ENCODE assay signal across 9 cellular contexts in the genomic region with DNA sequence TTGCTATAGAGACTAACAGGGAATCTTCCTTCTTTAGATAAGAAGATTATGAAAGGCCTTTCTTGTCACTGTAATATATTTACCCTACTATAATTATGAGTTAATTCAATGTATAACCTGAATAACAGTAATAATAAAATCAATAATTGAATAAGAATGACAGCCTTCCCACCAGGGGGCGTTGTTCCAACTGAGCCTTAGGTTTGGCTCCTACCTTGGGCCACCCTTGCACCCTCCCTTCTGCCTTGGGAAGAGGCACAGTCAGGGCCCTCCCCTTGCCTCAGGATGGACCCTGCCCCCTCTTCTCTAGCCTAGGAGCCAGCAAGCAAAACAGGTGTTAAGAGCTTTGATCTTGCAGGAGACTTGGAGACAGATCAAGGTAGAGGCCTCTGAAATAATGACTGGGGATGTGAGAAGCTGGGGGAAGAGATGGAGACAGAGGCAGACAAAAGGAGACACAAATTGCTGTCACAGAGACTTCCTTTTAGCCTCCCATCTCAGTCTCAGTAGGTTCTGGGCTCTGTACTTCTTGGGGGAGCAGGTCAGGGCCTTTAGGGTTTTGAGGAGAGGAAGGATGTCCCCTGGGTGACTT. TPM values are rescaled to one million over a fixed set of nuclear protein-coding genes. Genes with fewer than 3 reads are reported as not detected.
DNase-seq lines count a peak whose midpoint lies in the region; ATAC-seq and TF ChIP-seq lines count a peak whose summit lies in the region.
"Had no signal": no experiment of that assay in that cellular context is flagged by ENCODE, and none has a peak within 500 bp of the region (broad histone marks: within the 10 kb centered on the region; RNA-seq: fewer than 3 reads in every experiment).

No MANE protein-coding gene starts in this region.

- CTCF ChIA-PET in activated CD8-positive, alpha-beta memory T cell treated with anti-CD3 and anti-CD28 coated beads, Interleukin-2, amount 10 ng/mL, durations not matched to agents 7 days and 5 days (lab: Charles Lee) = interaction anchor here (1.0 to 1.1 kb wide), 2 partner anchors 16 to 38 kb away, joined by 3 read pairs; no protein-coding TSS in a partner anchor

- no peaks in the 10 kb centered on the region for H3K9me3 Mint-ChIP-seq in activated CD8-positive, alpha-beta memory T cell treated with anti-CD3 and anti-CD28 coated beads, Interleukin-2, amount 10 ng/mL, durations not matched to agents 7 days and 5 days (ENCODE audit: low read depth)
- H3K9me3 Mint-ChIP-seq: activated naive CD4-positive, alpha-beta T cell treated with anti-CD3 and anti-CD28 coated beads, Interleukin-2, amount 50 U/mL, for 72 hours had no signal

- no peaks in the 10 kb centered on the region for H3K36me3 Mint-ChIP-seq in activated CD8-positive, alpha-beta memory T cell treated with anti-CD3 and anti-CD28 coated beads, Interleukin-2, amount 10 ng/mL, durations not matched to agents 7 days and 5 days
- H3K36me3 Mint-ChIP-seq: activated naive CD4-positive, alpha-beta T cell treated with anti-CD3 and anti-CD28 coated beads, Interleukin-2, amount 50 U/mL, for 72 hours had no signal

- H3K4me1 Mint-ChIP-seq in activated CD8-positive, alpha-beta memory T cell treated with anti-CD3 and anti-CD28 coated beads, Interleukin-2, amount 10 ng/mL, durations not matched to agents 7 days and 5 days = no peaks in the 10 kb centered on the region

- no peak overlapping the region for H3K4me3 ChIP-seq in WI38 (ENCODE audit: low read depth, low read length)
- H3K4me3 ChIP-seq in epithelial cell of proximal tubule (ENCODE audit: low read depth, low read length) = no peak overlapping the region

- H3K27me3 Mint-ChIP-seq in activated CD8-positive, alpha-beta memory T cell treated with anti-CD3 and anti-CD28 coated beads, Interleukin-2, amount 10 ng/mL, durations not matched to agents 7 days and 5 days = peaks cover 30% of the 10 kb centered on the region

- H3K4me3 Mint-ChIP-seq in activated CD8-positive, alpha-beta memory T cell treated with anti-CD3 and anti-CD28 coated beads, Interleukin-2, amount 10 ng/mL, durations not matched to agents 7 days and 5 days = no peak overlapping the region

- no peak for ATAC-seq in activated CD8-positive, alpha-beta memory T cell treated with anti-CD3 and anti-CD28 coated beads, Interleukin-2, amount 10 ng/mL, durations not matched to agents 7 days and 5 days
- no peak for ATAC-seq in GM18867 (IDR thresholded peaks at IDR 0.05; ENCODE audit: unreplicated experiment)
- ATAC-seq: activated naive CD4-positive, alpha-beta T cell treated with anti-CD3 and anti-CD28 coated beads, Interleukin-2, amount 50 U/mL, for 72 hours had no signal

- no peak overlapping the region for H3K27ac Mint-ChIP-seq in activated CD8-positive, alpha-beta memory T cell treated with anti-CD3 and anti-CD28 coated beads, Interleukin-2, amount 10 ng/mL, durations not matched to agents 7 days and 5 days
- H3K27ac Mint-ChIP-seq: activated naive CD4-positive, alpha-beta T cell treated with anti-CD3 and anti-CD28 coated beads, Interleukin-2, amount 50 U/mL, for 72 hours had no signal

- TF ChIP-seq CTCF in WI38 (IDR thresholded peaks at IDR 0.05; ENCODE audit: low read depth, low read length) (peak; percentile 31; the same call in 1 of the 2 replicates), epithelial cell of proximal tubule (conservative IDR thresholded peaks at IDR 0.05; ENCODE audit: low read depth, low read length) (peak; percentile 71)

- DNase-seq in activated CD8-positive, alpha-beta memory T cell treated with anti-CD3 and anti-CD28 coated beads for 24 hours = peak; percentile 64
- DNase-seq in activated CD8-positive, alpha-beta memory T cell treated with anti-CD3 and anti-CD28 coated beads, Interleukin-2, amount 10 ng/mL, durations not matched to agents 7 days and 5 days = no peak
- DNase-seq in epithelial cell of proximal tubule (ENCODE audit: low read depth) (no peak), SW480 (ENCODE audit: low spot score) (no peak), DMS153 treated with DMSO at 0.1 percent for 48 hours (lab: John Stamatoyannopoulos, UW; ENCODE audit: unreplicated experiment) (no peak)
- DNase-seq in stimulated activated CD4-positive, alpha-beta T cell treated with anti-CD3 and anti-CD28 coated beads, TNF-alpha, amount 100 ng/mL, for 4 hours (ENCODE audit: low read depth in 3 of 3) = peak; percentile 0 to 5 (median 4)

RNA-seq across cellular contexts. Expression of gene CISTR, which starts 40.1 kb away (rescaled TPM):
- total RNA-seq in activated CD8-positive, alpha-beta memory T cell treated with anti-CD3 and anti-CD28 coated beads, Interleukin-2, amount 10 ng/mL, durations not matched to agents 7 days and 5 days = not detected
- not detected in 2 replicates for total RNA-seq in epithelial cell of proximal tubule
- total RNA-seq: activated naive CD4-positive, alpha-beta T cell treated with anti-CD3 and anti-CD28 coated beads, Interleukin-2, amount 50 U/mL, for 72 hours had no signal

Comparison
In these comparisons a context has a peak if more than half of its experiments do, and no peak if none do; other contexts are left out.
1. DNase-seq: peak in activated CD8-positive, alpha-beta memory T cell treated with anti-CD3 and anti-CD28 coated beads for 24 hours (single experiment) and stimulated activated CD4-positive, alpha-beta T cell treated with anti-CD3 and anti-CD28 coated beads, TNF-alpha, amount 100 ng/mL, for 4 hours (3 of 3); none in activated CD8-positive, alpha-beta memory T cell treated with anti-CD3 and anti-CD28 coated beads, Interleukin-2, amount 10 ng/mL, durations not matched to agents 7 days and 5 days (single experiment), epithelial cell of proximal tubule (single experiment), SW480 (single experiment) and DMS153 treated with DMSO at 0.1 percent for 48 hours (single experiment).